Comparison of ENCODE assay signal across 13 cellular contexts in the genomic region with DNA sequence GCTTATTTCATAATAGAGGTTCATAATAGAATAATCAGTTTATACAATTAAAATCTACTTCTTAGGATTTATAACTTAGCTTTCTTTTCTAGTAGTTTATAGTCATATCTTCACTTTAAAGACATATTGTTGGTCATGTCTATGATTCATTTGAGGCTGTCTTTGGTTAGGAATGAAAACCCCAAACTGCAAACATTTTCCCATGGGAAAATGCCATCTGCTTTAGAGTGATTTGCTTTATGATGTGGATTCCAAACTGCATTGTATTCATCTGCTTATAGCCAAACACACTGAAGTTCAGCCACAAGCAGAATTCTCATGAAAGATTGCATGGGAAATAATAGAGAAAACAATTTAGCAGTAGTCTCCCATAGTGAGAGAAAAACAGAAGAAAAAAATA.
DNase-seq lines count a peak whose midpoint lies in the region; ATAC-seq and TF ChIP-seq lines count a peak whose summit lies in the region.
"Had no signal": no experiment of that assay in that cellular context is flagged by ENCODE, and none has a peak within 500 bp of the region (broad histone marks: within the 10 kb centered on the region; RNA-seq: fewer than 3 reads in every experiment).

No MANE protein-coding gene starts in this region.

- TF ChIP-seq CTCF in A673 (conservative IDR thresholded peaks at IDR 0.05; ENCODE audit: low read depth, low read length), result no peak

- BruUV-seq in A673 (replicated peaks; lab: Mats Ljungman, UMichigan), result no TSS peak

- ATAC-seq in GM19463 (IDR thresholded peaks at IDR 0.05; ENCODE audit: unreplicated experiment), result no peak
- ATAC-seq: activated T-helper 17 cell treated with anti-CD3 and anti-CD28 coated beads, Interleukin-2, amount 50 U/mL, for 72 hours; left cardiac atrium had no signal

- CTCF ChIA-PET in A673 (lab: Charles Lee), result no interaction called here

- POLR2A ChIA-PET in A673 (lab: Charles Lee; ENCODE audit: low non-redundant PET), result no interaction called here

- no peak overlapping the region for H3K4me3 ChIP-seq in BLaER1
- no peak overlapping the region for H3K4me3 ChIP-seq in A673 (ENCODE audit: low read depth, low read length, poor library complexity, severe bottlenecking)
- H3K4me3 ChIP-seq: colonic mucosa had no signal

- H3K36me3 ChIP-seq in BLaER1, result no peaks in the 10 kb centered on the region
- no peaks in the 10 kb centered on the region for H3K36me3 ChIP-seq in A673 (ENCODE audit: insufficient read depth, low read length, poor library complexity, severe bottlenecking)
- H3K36me3 ChIP-seq: BE2C, colonic mucosa had no signal

- DNase-seq in LHCN-M2 (ENCODE audit: low read depth), result peak; percentile 91
- DNase-seq in astrocyte of the hippocampus (ENCODE audit: low read depth, low spot score), result peak; percentile 35
- peak; percentile 5 for DNase-seq in hepatic stellate cell (ENCODE audit: low spot score)
- no peak for DNase-seq in activated naive CD4-positive, alpha-beta T cell treated with Interleukin-2 at 50 U/mL for 16 hours
- DNase-seq in stimulated activated CD4-positive, alpha-beta T cell treated with anti-CD3 and anti-CD28 coated beads, Interleukin-12 subunit alpha, Interleukin-12 subunit beta, amount 100 ng/mL, for 4 hours, result no peak
- no peak for DNase-seq in A673 (ENCODE audit: low spot score)
- DNase-seq: BE2C, colonic mucosa, left cardiac atrium had no signal

- no peaks in the 10 kb centered on the region for H4K20me1 ChIP-seq in BLaER1

- intact Hi-C loops in A673 (cut with micrococcal nuclease; ENCODE audit: unreplicated experiment), result no loop called here

- 0 out of 2 replicates have a peak, but pooled peaks cover 3% of the 10 kb centered on the region for H3K9me3 ChIP-seq in BLaER1
- no peaks in the 10 kb centered on the region for H3K9me3 ChIP-seq in A673 (ENCODE audit: low read depth, low read length, poor library complexity, severe bottlenecking)
- H3K9me3 ChIP-seq: BE2C, colonic mucosa had no signal

- no peak overlapping the region for H3K27ac ChIP-seq in BLaER1
- H3K27ac ChIP-seq in A673 (ENCODE audit: low read depth, low read length, poor library complexity, severe bottlenecking), result no peak overlapping the region
- H3K27ac ChIP-seq: colonic mucosa, VCaP had no signal

- peaks cover 14% of the 10 kb centered on the region for H3K4me1 ChIP-seq in BLaER1
- no peaks in the 10 kb centered on the region for H3K4me1 ChIP-seq in A673 (ENCODE audit: insufficient read depth, low read length, poor library complexity, severe bottlenecking)
- H3K4me1 ChIP-seq: BE2C, colonic mucosa had no signal

- H3K27me3 ChIP-seq in BLaER1 (no peaks in the 10 kb centered on the region), A673 (replicated peaks; ENCODE audit: insufficient read depth, low read depth, low read length, poor library complexity) (no peaks in the 10 kb centered on the region)
- H3K27me3 ChIP-seq: BE2C, colonic mucosa had no signal

- 0 out of 2 replicates have a peak overlapping the region, but pooled peaks have one; percentile 18 for H3K4me2 ChIP-seq in BLaER1

- H3K9ac ChIP-seq in BLaER1, result no peak overlapping the region

Comparison
In these comparisons a context has a peak if more than half of its experiments do, and no peak if none do; other contexts are left out.
1. DNase-seq: peak in LHCN-M2 (single experiment), astrocyte of the hippocampus (single experiment) and hepatic stellate cell (single experiment); none in activated naive CD4-positive, alpha-beta T cell treated with Interleukin-2 at 50 U/mL for 16 hours (single experiment), stimulated activated CD4-positive, alpha-beta T cell treated with anti-CD3 and anti-CD28 coated beads, Interleukin-12 subunit alpha, Interleukin-12 subunit beta, amount 100 ng/mL, for 4 hours (single experiment) and A673 (single experiment).